ENCODE assay signal across 8 cellular contexts in genomic region chr11:85663781-85664560, GRCh38. TPM values are rescaled to one million over a fixed set of nuclear protein-coding genes. Genes with fewer than 3 reads are reported as not detected.
DNase-seq lines count a peak whose midpoint lies in the region; ATAC-seq, FAIRE-seq and TF ChIP-seq lines count a peak whose summit lies in the region.

No MANE protein-coding gene starts in this region.

- H3K9me3 ChIP-seq in neutrophil, result no peaks in the 10 kb centered on the region

- peak; percentile 63 for DNase-seq in Daoy (ENCODE audit: low read depth)
- peak; percentile 47 for DNase-seq in HuH-7.5 (ENCODE audit: low spot score)
- DNase-seq in RPMI7951 (ENCODE audit: low read depth), result peak; percentile 74
- DNase-seq in activated gamma-delta T cell (lab: John Stamatoyannopoulos, UW), result peak; percentile 85
- peak; percentile 64 to 69 for DNase-seq in frontal cortex (ENCODE audit: low spot score in 2 of 2)

- H3K4me1 ChIP-seq in neutrophil (ENCODE audit: control insufficient read depth in 1 of 2, insufficient read depth in 1 of 2, low read depth in 1 of 2, low read length in 1 of 2), result peaks cover 23 to 28% of the 10 kb centered on the region in 2 experiments

- H3K27ac ChIP-seq in neutrophil (peak overlapping the region; percentile 92), temporal lobe (ENCODE audit: low read depth, low read length) (peak overlapping the region; percentile 94)

- peak; percentile 66 for ATAC-seq in GM21529 (IDR thresholded peaks at IDR 0.05; ENCODE audit: unreplicated experiment)

- TF ChIP-seq CTCF in neutrophil (IDR thresholded peaks at IDR 0.05), result peak; percentile 46

- peaks cover 14% of the 10 kb centered on the region for H3K36me3 ChIP-seq in neutrophil

- peak overlapping the region; percentile 89 to 95 for H3K4me3 ChIP-seq in neutrophil (ENCODE audit: low read depth in 1 of 2, low read length in 1 of 2)

- no peaks in the 10 kb centered on the region for H3K27me3 ChIP-seq in neutrophil

- FAIRE-seq in frontal cortex (lab: Jason Lieb, UNC), result no peak

RNA-seq across cellular contexts. Expression of gene CREBZF, which starts 1.0 kb away (rescaled TPM):
- 34.3 and 52.9 TPM in 2 replicates for total RNA-seq in Daoy (2014; rRNA removed; shearing (Covaris generic))
- 30.5 and 34.6 TPM in 2 replicates for total RNA-seq in RPMI7951 (2014; rRNA removed; shearing (Covaris generic))
- total RNA-seq in frontal cortex (78.3 TPM), temporal lobe (63.9 TPM)

RNA-seq across cellular contexts. Expression of gene TMEM126A, which starts 16.2 kb away (rescaled TPM):
- total RNA-seq in Daoy (2014; rRNA removed; shearing (Covaris generic)), result 64.4 and 105 TPM in 2 replicates
- total RNA-seq in RPMI7951 (2014; rRNA removed; shearing (Covaris generic)), result 97.9 and 111 TPM in 2 replicates
- total RNA-seq in frontal cortex, result 33.8 TPM
- 22.9 TPM for total RNA-seq in temporal lobe

RNA-seq across cellular contexts. Expression of gene CCDC89, which starts 22.0 kb away (rescaled TPM):
- total RNA-seq in Daoy (2014; rRNA removed; shearing (Covaris generic)), result 1.1 and 1.4 TPM in 2 replicates
- total RNA-seq in RPMI7951 (2014; rRNA removed; shearing (Covaris generic)), result not detected in 2 replicates
- total RNA-seq in frontal cortex, result 0.41 TPM
- 0.25 TPM for total RNA-seq in temporal lobe

RNA-seq across cellular contexts. Expression of gene TMEM126B, which starts 35.6 kb away (rescaled TPM):
- total RNA-seq in Daoy (2014; rRNA removed; shearing (Covaris generic)), result 61.1 and 81.1 TPM in 2 replicates
- total RNA-seq in RPMI7951 (2014; rRNA removed; shearing (Covaris generic)), result 103 and 109 TPM in 2 replicates
- total RNA-seq in frontal cortex, result 47.3 TPM
- 25.8 TPM for total RNA-seq in temporal lobe

RNA-seq across cellular contexts. Expression of gene DLG2, which starts 36.8 kb away (rescaled TPM):
- total RNA-seq in Daoy (2014; rRNA removed; shearing (Covaris generic)), result 0.42 and 2.3 TPM in 2 replicates
- 0.36 and 0.49 TPM in 2 replicates for total RNA-seq in RPMI7951 (2014; rRNA removed; shearing (Covaris generic))
- 174 TPM for total RNA-seq in frontal cortex
- 198 TPM for total RNA-seq in temporal lobe

Comparison
In these comparisons a context has a peak if more than half of its experiments do, and no peak if none do; other contexts are left out.
1. Peak in every context shown above with its lines: DNase-seq, ATAC-seq, H3K4me3 ChIP-seq and H3K27ac ChIP-seq.